8 cellular contexts compared by ENCODE assay signal in genomic region chr22:19576460-19577421, GRCh38. TPM values are rescaled to one million over a fixed set of nuclear protein-coding genes. Genes with fewer than 3 reads are reported as not detected.
A peak's percentile ranks its signal among the peaks of the same experiment; 100 is the strongest.
DNase-seq lines count a peak whose midpoint lies in the region; ATAC-seq and TF ChIP-seq lines count a peak whose summit lies in the region.

No MANE protein-coding gene starts in this region.

- no peaks in the 10 kb centered on the region for H3K36me3 ChIP-seq in OCI-LY3 (replicated peaks; ENCODE audit: low read depth, low read length)
- H3K36me3 ChIP-seq in ascending aorta, result no peaks in the 10 kb centered on the region

- H3K27ac ChIP-seq in OCI-LY3 (ENCODE audit: low read length) (no peak overlapping the region), ascending aorta (no peak overlapping the region)

- H3K4me1 ChIP-seq in OCI-LY3 (ENCODE audit: low read length) (peaks cover 25% of the 10 kb centered on the region), ascending aorta (no peaks in the 10 kb centered on the region)

- TF ChIP-seq CTCF in OCI-LY3 (IDR thresholded peaks at IDR 0.05; ENCODE audit: low read depth, low read length) (peak; percentile 34; the same call in 1 of the 2 replicates), ascending aorta (IDR thresholded peaks at IDR 0.05) (no peak)

- no peaks in the 10 kb centered on the region for H3K79me2 ChIP-seq in OCI-LY3 (ENCODE audit: low read length)

- H3K9me3 ChIP-seq in OCI-LY3 (ENCODE audit: insufficient read depth, low read length), result no peaks in the 10 kb centered on the region
- H3K9me3 ChIP-seq in ascending aorta, result no peaks in the 10 kb centered on the region

- intact Hi-C loops in ascending aorta (cut with DNase I), result no loop called here

- ATAC-seq in GM18511 (IDR thresholded peaks at IDR 0.05; ENCODE audit: unreplicated experiment) (peak; percentile 79), HG03520 (IDR thresholded peaks at IDR 0.05; ENCODE audit: unreplicated experiment) (no peak), HG03439 (IDR thresholded peaks at IDR 0.05; ENCODE audit: unreplicated experiment) (no peak)

- no peaks in the 10 kb centered on the region for H4K20me1 ChIP-seq in OCI-LY3 (ENCODE audit: insufficient read depth, low read length)

- H3K27me3 ChIP-seq in OCI-LY3 (ENCODE audit: low read depth, low read length) (no peaks in the 10 kb centered on the region), ascending aorta (no peaks in the 10 kb centered on the region)

- peak; percentile 79 to 82 for DNase-seq in activated T-cell treated with anti-CD3 and anti-CD28 coated beads, Interleukin-2, amount 50 U/mL, for 48 hours
- DNase-seq in hepatic stellate cell (ENCODE audit: low spot score), result peak; percentile 51
- peak; percentile 37 for DNase-seq in stimulated activated CD8-positive, alpha-beta memory T cell treated with anti-CD3 and anti-CD28 coated beads, Interleukin-12 subunit alpha, Interleukin-12 subunit beta, amount 100 ng/mL, for 4 hours (ENCODE audit: low read depth)
- no peak for DNase-seq in ascending aorta (ENCODE audit: low spot score in 2 of 2)

- H2AFZ ChIP-seq in OCI-LY3 (ENCODE audit: low read depth, low read length), result peak overlapping the region; percentile 45; the same call in 1 of the 2 replicates

- H3K4me2 ChIP-seq in OCI-LY3 (ENCODE audit: low read length), result peak overlapping the region; percentile 14

- no peak overlapping the region for H3K9ac ChIP-seq in OCI-LY3 (ENCODE audit: low read length)

- H3K4me3 ChIP-seq in OCI-LY3 (ENCODE audit: low read length) (no peak overlapping the region), ascending aorta (no peak overlapping the region)

RNA-seq across cellular contexts. Expression of gene CLDN5, which starts 52.5 kb away (rescaled TPM):
- total RNA-seq in ascending aorta, result 482 TPM

Comparison
In these comparisons a context has a peak if more than half of its experiments do, and no peak if none do; other contexts are left out.
1. DNase-seq: peak in activated T-cell treated with anti-CD3 and anti-CD28 coated beads, Interleukin-2, amount 50 U/mL, for 48 hours (2 of 2), hepatic stellate cell (single experiment) and stimulated activated CD8-positive, alpha-beta memory T cell treated with anti-CD3 and anti-CD28 coated beads, Interleukin-12 subunit alpha, Interleukin-12 subunit beta, amount 100 ng/mL, for 4 hours (single experiment); none in ascending aorta (0 of 2).